In genomic region chrX:155867821-155868220, GRCh38 we compare ENCODE assay signal across 39 cellular contexts.
"Had no signal": no experiment of that assay in that cellular context is flagged by ENCODE, and none has a peak within 500 bp of the region (broad histone marks: within the 10 kb centered on the region; RNA-seq: fewer than 3 reads in every experiment).

No MANE protein-coding gene starts in this region.

- DNase-seq: activated effector memory CD4-positive, alpha-beta T cell treated with anti-CD3 and anti-CD28 coated beads, Interleukin-2, amount 50 U/mL, for 16 hours; activated effector memory CD4-positive, alpha-beta T cell treated with Interleukin-2 at 50 U/mL for 16 hours; activated gamma-delta T cell; activated gamma-delta T cell treated with Interleukin-2 at 50 U/mL for 16 hours; activated naive CD4-positive, alpha-beta T cell; activated naive CD4-positive, alpha-beta T cell treated with anti-CD3 and anti-CD28 coated beads for 36 hours; activated naive CD4-positive, alpha-beta T cell treated with anti-CD3 and anti-CD28 coated beads, Interleukin-2, amount 10 ng/mL, durations not matched to agents 7 days and 5 days; activated naive CD4-positive, alpha-beta T cell treated with anti-CD3 and anti-CD28 coated beads, Interleukin-2, amount 50 U/mL, for 16 hours; activated naive CD4-positive, alpha-beta T cell treated with Interleukin-2 at 50 U/mL for 16 hours; activated naive CD8-positive, alpha-beta T cell treated with anti-CD3 and anti-CD28 coated beads for 36 hours; activated naive CD8-positive, alpha-beta T cell treated with anti-CD3 and anti-CD28 coated beads, Interleukin-2, amount 10 ng/mL, durations not matched to agents 7 days and 5 days; activated naive CD8-positive, alpha-beta T cell treated with anti-CD3 and anti-CD28 coated beads, Interleukin-2, amount 50 U/mL, for 24 hours; activated T-cell treated with anti-CD3 and anti-CD28 coated beads, Interleukin-2, amount 50 U/mL, for 1 hour; activated T-cell treated with anti-CD3 and anti-CD28 coated beads, Interleukin-2, amount 50 U/mL, for 24 hours; activated T-cell treated with anti-CD3 and anti-CD28 coated beads, Interleukin-2, amount 50 U/mL, for 4 hours; activated T-cell treated with anti-CD3 and anti-CD28 coated beads, Interleukin-2, amount 50 U/mL, for 48 hours; activated T-cell treated with anti-CD3 and anti-CD28 coated beads, Interleukin-2, amount 50 U/mL, for 72 hours; adrenal gland; amniotic stem cell; amygdala; aorta; body of pancreas; brain microvascular endothelial cell; caudate nucleus; central memory CD4-positive, alpha-beta T cell; cerebellar nuclear complex had no signal

- H3K4me1 Mint-ChIP-seq: activated naive CD4-positive, alpha-beta T cell treated with anti-CD3 and anti-CD28 coated beads, Interleukin-2, amount 10 ng/mL, durations not matched to agents 7 days and 5 days; activated naive CD4-positive, alpha-beta T cell treated with anti-CD3 and anti-CD28 coated beads, Interleukin-2, amount 50 U/mL, for 24 hours; activated naive CD8-positive, alpha-beta T cell treated with anti-CD3 and anti-CD28 coated beads for 36 hours; activated naive CD8-positive, alpha-beta T cell treated with anti-CD3 and anti-CD28 coated beads, Interleukin-2, amount 10 ng/mL, durations not matched to agents 7 days and 5 days; activated naive CD8-positive, alpha-beta T cell treated with anti-CD3 and anti-CD28 coated beads, Interleukin-2, amount 50 U/mL, for 24 hours; activated T-helper 17 cell treated with anti-CD3 and anti-CD28 coated beads, Interleukin-2, amount 50 U/mL, for 72 hours; brain; central memory CD8-positive, alpha-beta T cell had no signal

- H3K27ac ChIP-seq: adrenal gland, ascending aorta, body of pancreas, brain microvascular endothelial cell, breast epithelium, cardiac muscle cell had no signal

- ATAC-seq: activated naive CD4-positive, alpha-beta T cell treated with anti-CD3 and anti-CD28 coated beads, Interleukin-2, amount 50 U/mL, for 72 hours; activated naive CD8-positive, alpha-beta T cell treated with anti-CD3 and anti-CD28 coated beads, Interleukin-2, amount 50 U/mL, for 24 hours; activated T-cell treated with anti-CD3 and anti-CD28 coated beads, Interleukin-2, amount 50 U/mL, for 4 hours; activated T-cell treated with anti-CD3 and anti-CD28 coated beads, Interleukin-2, amount 50 U/mL, for 72 hours; activated T-helper 17 cell treated with anti-CD3 and anti-CD28 coated beads, Interleukin-2, amount 50 U/mL, for 72 hours; body of pancreas had no signal

- FAIRE-seq: astrocyte, bronchial epithelial cell had no signal

- H3K9me3 ChIP-seq: adrenal gland, ascending aorta, body of pancreas, breast epithelium had no signal

- H3K36me3 Mint-ChIP-seq: activated naive CD4-positive, alpha-beta T cell treated with anti-CD3 and anti-CD28 coated beads, Interleukin-2, amount 10 ng/mL, durations not matched to agents 7 days and 5 days; activated naive CD8-positive, alpha-beta T cell treated with anti-CD3 and anti-CD28 coated beads for 36 hours; activated naive CD8-positive, alpha-beta T cell treated with anti-CD3 and anti-CD28 coated beads, Interleukin-2, amount 10 ng/mL, durations not matched to agents 7 days and 5 days; brain had no signal

- H3K36me3 ChIP-seq: adrenal gland, ascending aorta, brain microvascular endothelial cell, breast epithelium, cardiac muscle cell had no signal

- H3K4me1 ChIP-seq: adrenal gland, ascending aorta, body of pancreas, breast epithelium had no signal

- H3K27me3 Mint-ChIP-seq: activated naive CD4-positive, alpha-beta T cell treated with anti-CD3 and anti-CD28 coated beads, Interleukin-2, amount 10 ng/mL, durations not matched to agents 7 days and 5 days; activated naive CD8-positive, alpha-beta T cell treated with anti-CD3 and anti-CD28 coated beads, Interleukin-2, amount 10 ng/mL, durations not matched to agents 7 days and 5 days had no signal

- H3K4me3 Mint-ChIP-seq: activated naive CD4-positive, alpha-beta T cell treated with anti-CD3 and anti-CD28 coated beads for 36 hours; activated naive CD4-positive, alpha-beta T cell treated with anti-CD3 and anti-CD28 coated beads, Interleukin-2, amount 10 ng/mL, durations not matched to agents 7 days and 5 days; activated naive CD4-positive, alpha-beta T cell treated with anti-CD3 and anti-CD28 coated beads, Interleukin-2, amount 50 U/mL, for 24 hours; activated naive CD8-positive, alpha-beta T cell; activated naive CD8-positive, alpha-beta T cell treated with anti-CD3 and anti-CD28 coated beads for 36 hours; activated naive CD8-positive, alpha-beta T cell treated with anti-CD3 and anti-CD28 coated beads, Interleukin-2, amount 10 ng/mL, durations not matched to agents 7 days and 5 days; activated naive CD8-positive, alpha-beta T cell treated with anti-CD3 and anti-CD28 coated beads, Interleukin-2, amount 50 U/mL, for 24 hours; activated T-cell treated with anti-CD3 and anti-CD28 coated beads, Interleukin-2, amount 50 U/mL, for 24 hours; activated T-cell treated with anti-CD3 and anti-CD28 coated beads, Interleukin-2, amount 50 U/mL, for 4 hours; activated T-cell treated with anti-CD3 and anti-CD28 coated beads, Interleukin-2, amount 50 U/mL, for 72 hours; activated T-helper 1 cell treated with anti-CD3 and anti-CD28 coated beads, Interleukin-12 subunit alpha, Interleukin-12 subunit beta, Interleukin-2, Interleukin-4 antibody, amounts not matched to agents 30 ng/mL and 10 ng/mL and 1 ng/mL, durations not matched to agents 14 hours and 24 hours and 36 hours; activated T-helper 17 cell treated with anti-CD3 and anti-CD28 coated beads, Interleukin-2, amount 50 U/mL, for 72 hours; brain; central memory CD8-positive, alpha-beta T cell had no signal

- H3K4me3 ChIP-seq: adrenal gland, ascending aorta, body of pancreas, breast epithelium, cardiac muscle cell had no signal

- H3K27ac Mint-ChIP-seq: activated naive CD4-positive, alpha-beta T cell treated with anti-CD3 and anti-CD28 coated beads for 36 hours; activated naive CD4-positive, alpha-beta T cell treated with anti-CD3 and anti-CD28 coated beads, Interleukin-2, amount 10 ng/mL, durations not matched to agents 7 days and 5 days; activated naive CD4-positive, alpha-beta T cell treated with anti-CD3 and anti-CD28 coated beads, Interleukin-2, amount 50 U/mL, for 24 hours; activated naive CD8-positive, alpha-beta T cell; activated naive CD8-positive, alpha-beta T cell treated with anti-CD3 and anti-CD28 coated beads for 36 hours; activated naive CD8-positive, alpha-beta T cell treated with anti-CD3 and anti-CD28 coated beads, Interleukin-2, amount 10 ng/mL, durations not matched to agents 7 days and 5 days; activated naive CD8-positive, alpha-beta T cell treated with anti-CD3 and anti-CD28 coated beads, Interleukin-2, amount 50 U/mL, for 24 hours; activated T-cell treated with anti-CD3 and anti-CD28 coated beads, Interleukin-2, amount 50 U/mL, for 24 hours; activated T-cell treated with anti-CD3 and anti-CD28 coated beads, Interleukin-2, amount 50 U/mL, for 72 hours; activated T-helper 1 cell treated with anti-CD3 and anti-CD28 coated beads, Interleukin-12 subunit alpha, Interleukin-12 subunit beta, Interleukin-2, Interleukin-4 antibody, amounts not matched to agents 30 ng/mL and 10 ng/mL and 1 ng/mL, durations not matched to agents 14 hours and 24 hours and 36 hours; activated T-helper 17 cell treated with anti-CD3 and anti-CD28 coated beads, Interleukin-2, amount 50 U/mL, for 72 hours; activated T-helper 2 cell treated with anti-CD3 and anti-CD28 coated beads, Interferon-gamma antibody, Interleukin-2, Interleukin-4, amounts not matched to agents 10 μg/mL and 5 μg/mL and 100 μg/mL, durations not matched to agents 14 hours and 24 hours and 36 hours; brain had no signal

- H3K27me3 ChIP-seq: adrenal gland, ascending aorta, body of pancreas, brain microvascular endothelial cell, breast epithelium, cardiac muscle cell had no signal
